ENCODE assay signal across 1 cellular context in the genomic region with DNA sequence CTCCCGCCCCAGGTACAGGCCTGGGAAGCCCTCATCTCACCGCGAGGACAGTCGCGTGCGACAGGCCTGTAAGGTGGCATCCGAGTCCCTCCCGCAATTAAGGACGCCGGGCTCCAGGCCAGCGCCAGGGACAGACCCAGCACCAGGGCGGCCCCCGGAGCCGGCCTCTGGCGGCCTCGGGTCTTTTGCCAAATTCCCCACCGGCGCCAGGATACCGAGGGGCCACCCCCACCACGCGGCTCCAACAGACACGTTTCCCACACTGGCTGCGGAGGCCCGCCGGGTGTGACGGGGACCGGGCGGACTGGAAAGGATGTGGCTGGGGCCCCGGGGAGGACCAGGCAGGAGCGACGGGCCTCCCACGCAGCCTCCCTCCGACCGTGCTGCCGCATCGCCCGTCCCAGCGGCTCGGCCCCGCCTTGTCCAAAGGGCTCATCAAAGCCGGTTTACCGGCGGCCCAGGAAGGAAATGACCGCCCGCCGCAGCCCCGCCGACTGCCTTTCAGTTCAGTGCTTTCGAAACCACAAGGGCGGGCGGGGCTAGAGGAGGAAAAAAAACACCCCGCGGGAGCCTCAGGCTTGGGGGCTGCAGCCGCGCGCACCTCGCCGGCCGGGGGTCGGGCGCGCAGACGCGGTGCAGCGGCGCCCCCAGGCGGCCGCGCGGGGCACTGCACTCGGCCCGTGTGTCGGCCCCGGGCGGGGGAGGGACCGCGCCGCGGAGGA.
TF ChIP-seq lines count a peak whose summit lies in the region.

No MANE protein-coding gene starts in this region.

TF ChIP-seq in K562, 482 proteins besides CTCF, POLR2A, EP300 and RAD21 (continued from another document and continues in another):
- TF ChIP-seq IFI16 (CRISPR knock-in tag; IDR thresholded peaks at IDR 0.05) (no peak), HDAC3 (IDR thresholded peaks at IDR 0.05; ENCODE audit: borderline replicate concordance, partially characterized antibody) (no peak), CHCHD3 (CRISPR knock-in tag; IDR thresholded peaks at IDR 0.05) (no peak), SRSF7 (optimal IDR thresholded peaks at IDR 0.05; ENCODE audit: low read depth, low read length) (no peak), ZNF311 (CRISPR knock-in tag; IDR thresholded peaks at IDR 0.05) (peak; percentile 55; the same call in 1 of the 2 replicates), ZC3H4 (CRISPR knock-in tag; IDR thresholded peaks at IDR 0.05; ENCODE audit: borderline replicate concordance) (no peak; the same call in 1 of the 2 replicates), ZNF175 (CRISPR knock-in tag; IDR thresholded peaks at IDR 0.05; ENCODE audit: low read depth) (no peak; the same call in none of the 2 replicates), CBFB (CRISPR knock-in tag; IDR thresholded peaks at IDR 0.05) (no peak), RBM15 (IDR thresholded peaks at IDR 0.05; ENCODE audit: insufficient read depth, low read length) (no peak), ZNF699 (CRISPR knock-in tag; IDR thresholded peaks at IDR 0.05; ENCODE audit: insufficient replicate concordance) (no peak), ZNF140 (CRISPR knock-in tag; IDR thresholded peaks at IDR 0.05) (no peak), SMARCA5 (IDR thresholded peaks at IDR 0.05) (no peak), ELF4 (CRISPR knock-in tag; IDR thresholded peaks at IDR 0.05) (no peak), CBX2 (IDR thresholded peaks at IDR 0.05; ENCODE audit: insufficient read depth, low read length, poor library complexity, severe bottlenecking) (no peak), HMGN3 (IDR thresholded peaks at IDR 0.05; ENCODE audit: borderline replicate concordance, extremely low read depth, insufficient read length, low read depth, low read length) (peak; percentile 66), HNRNPK (IDR thresholded peaks at IDR 0.05; ENCODE audit: low read depth, low read length, poor library complexity, severe bottlenecking) (no peak), SMC3 (conservative IDR thresholded peaks at IDR 0.05; ENCODE audit: insufficient read depth, low read depth, low read length) (peak; percentile 78), CBX1 (IDR thresholded peaks at IDR 0.05; ENCODE audit: low read depth) (peak; percentile 58; the same call in 1 of the 2 replicates), ZNF274 (IDR thresholded peaks at IDR 0.05; ENCODE audit: borderline replicate concordance, low read depth, low read length) (no peak), ZNF324 (CRISPR knock-in tag; IDR thresholded peaks at IDR 0.05) (no peak), EWSR1 (IDR thresholded peaks at IDR 0.05; ENCODE audit: borderline replicate concordance, low read depth, partially characterized antibody) (no peak), RBM14 (IDR thresholded peaks at IDR 0.05; ENCODE audit: borderline replicate concordance, insufficient read depth, low read depth, low read length) (0 out of 2 replicates have a peak, but pooled peaks have one; percentile 17), WHSC1 (IDR thresholded peaks at IDR 0.05; ENCODE audit: low read length) (no peak), ZNF212 (CRISPR knock-in tag; IDR thresholded peaks at IDR 0.05) (0 out of 2 replicates have a peak, but pooled peaks have one; percentile 9), PCBP2 (IDR thresholded peaks at IDR 0.05; ENCODE audit: low read depth, low read length, poor library complexity, severe bottlenecking) (no peak)
- TF ChIP-seq, protein P1, sequence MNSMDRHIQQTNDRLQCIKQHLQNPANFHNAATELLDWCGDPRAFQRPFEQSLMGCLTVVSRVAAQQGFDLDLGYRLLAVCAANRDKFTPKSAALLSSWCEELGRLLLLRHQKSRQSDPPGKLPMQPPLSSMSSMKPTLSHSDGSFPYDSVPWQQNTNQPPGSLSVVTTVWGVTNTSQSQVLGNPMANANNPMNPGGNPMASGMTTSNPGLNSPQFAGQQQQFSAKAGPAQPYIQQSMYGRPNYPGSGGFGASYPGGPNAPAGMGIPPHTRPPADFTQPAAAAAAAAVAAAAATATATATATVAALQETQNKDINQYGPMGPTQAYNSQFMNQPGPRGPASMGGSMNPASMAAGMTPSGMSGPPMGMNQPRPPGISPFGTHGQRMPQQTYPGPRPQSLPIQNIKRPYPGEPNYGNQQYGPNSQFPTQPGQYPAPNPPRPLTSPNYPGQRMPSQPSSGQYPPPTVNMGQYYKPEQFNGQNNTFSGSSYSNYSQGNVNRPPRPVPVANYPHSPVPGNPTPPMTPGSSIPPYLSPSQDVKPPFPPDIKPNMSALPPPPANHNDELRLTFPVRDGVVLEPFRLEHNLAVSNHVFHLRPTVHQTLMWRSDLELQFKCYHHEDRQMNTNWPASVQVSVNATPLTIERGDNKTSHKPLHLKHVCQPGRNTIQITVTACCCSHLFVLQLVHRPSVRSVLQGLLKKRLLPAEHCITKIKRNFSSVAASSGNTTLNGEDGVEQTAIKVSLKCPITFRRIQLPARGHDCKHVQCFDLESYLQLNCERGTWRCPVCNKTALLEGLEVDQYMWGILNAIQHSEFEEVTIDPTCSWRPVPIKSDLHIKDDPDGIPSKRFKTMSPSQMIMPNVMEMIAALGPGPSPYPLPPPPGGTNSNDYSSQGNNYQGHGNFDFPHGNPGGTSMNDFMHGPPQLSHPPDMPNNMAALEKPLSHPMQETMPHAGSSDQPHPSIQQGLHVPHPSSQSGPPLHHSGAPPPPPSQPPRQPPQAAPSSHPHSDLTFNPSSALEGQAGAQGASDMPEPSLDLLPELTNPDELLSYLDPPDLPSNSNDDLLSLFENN (IDR thresholded peaks at IDR 0.05; ENCODE audit: low read depth in 2 of 2, low read length in 2 of 2) = no peak
- TF ChIP-seq, protein P2, sequence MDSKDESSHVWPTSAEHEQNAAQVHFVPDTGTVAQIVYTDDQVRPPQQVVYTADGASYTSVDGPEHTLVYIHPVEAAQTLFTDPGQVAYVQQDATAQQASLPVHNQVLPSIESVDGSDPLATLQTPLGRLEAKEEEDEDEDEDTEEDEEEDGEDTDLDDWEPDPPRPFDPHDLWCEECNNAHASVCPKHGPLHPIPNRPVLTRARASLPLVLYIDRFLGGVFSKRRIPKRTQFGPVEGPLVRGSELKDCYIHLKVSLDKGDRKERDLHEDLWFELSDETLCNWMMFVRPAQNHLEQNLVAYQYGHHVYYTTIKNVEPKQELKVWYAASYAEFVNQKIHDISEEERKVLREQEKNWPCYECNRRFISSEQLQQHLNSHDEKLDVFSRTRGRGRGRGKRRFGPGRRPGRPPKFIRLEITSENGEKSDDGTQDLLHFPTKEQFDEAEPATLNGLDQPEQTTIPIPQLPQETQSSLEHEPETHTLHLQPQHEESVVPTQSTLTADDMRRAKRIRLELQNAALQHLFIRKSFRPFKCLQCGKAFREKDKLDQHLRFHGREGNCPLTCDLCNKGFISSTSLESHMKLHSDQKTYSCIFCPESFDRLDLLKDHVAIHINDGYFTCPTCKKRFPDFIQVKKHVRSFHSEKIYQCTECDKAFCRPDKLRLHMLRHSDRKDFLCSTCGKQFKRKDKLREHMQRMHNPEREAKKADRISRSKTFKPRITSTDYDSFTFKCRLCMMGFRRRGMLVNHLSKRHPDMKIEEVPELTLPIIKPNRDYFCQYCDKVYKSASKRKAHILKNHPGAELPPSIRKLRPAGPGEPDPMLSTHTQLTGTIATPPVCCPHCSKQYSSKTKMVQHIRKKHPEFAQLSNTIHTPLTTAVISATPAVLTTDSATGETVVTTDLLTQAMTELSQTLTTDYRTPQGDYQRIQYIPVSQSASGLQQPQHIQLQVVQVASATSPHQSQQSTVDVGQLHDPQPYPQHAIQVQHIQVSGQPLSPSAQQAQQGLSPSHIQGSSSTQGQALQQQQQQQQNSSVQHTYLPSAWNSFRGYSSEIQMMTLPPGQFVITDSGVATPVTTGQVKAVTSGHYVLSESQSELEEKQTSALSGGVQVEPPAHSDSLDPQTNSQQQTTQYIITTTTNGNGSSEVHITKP (IDR thresholded peaks at IDR 0.05; ENCODE audit: partially characterized antibody) = peak; percentile 78
- TF ChIP-seq, protein P3, sequence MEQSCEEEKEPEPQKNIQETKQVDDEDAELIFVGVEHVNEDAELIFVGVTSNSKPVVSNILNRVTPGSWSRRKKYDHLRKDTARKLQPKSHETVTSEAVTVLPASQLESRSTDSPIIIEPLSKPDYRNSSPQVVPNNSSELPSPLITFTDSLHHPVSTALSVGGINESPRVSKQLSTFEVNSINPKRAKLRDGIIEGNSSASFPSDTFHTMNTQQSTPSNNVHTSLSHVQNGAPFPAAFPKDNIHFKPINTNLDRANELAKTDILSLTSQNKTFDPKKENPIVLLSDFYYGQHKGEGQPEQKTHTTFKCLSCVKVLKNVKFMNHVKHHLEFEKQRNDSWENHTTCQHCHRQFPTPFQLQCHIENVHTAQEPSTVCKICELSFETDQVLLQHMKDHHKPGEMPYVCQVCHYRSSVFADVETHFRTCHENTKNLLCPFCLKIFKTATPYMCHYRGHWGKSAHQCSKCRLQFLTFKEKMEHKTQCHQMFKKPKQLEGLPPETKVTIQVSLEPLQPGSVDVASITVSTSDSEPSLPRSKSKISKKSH (CRISPR knock-in tag; IDR thresholded peaks at IDR 0.05) = no peak
- TF ChIP-seq, protein P4, sequence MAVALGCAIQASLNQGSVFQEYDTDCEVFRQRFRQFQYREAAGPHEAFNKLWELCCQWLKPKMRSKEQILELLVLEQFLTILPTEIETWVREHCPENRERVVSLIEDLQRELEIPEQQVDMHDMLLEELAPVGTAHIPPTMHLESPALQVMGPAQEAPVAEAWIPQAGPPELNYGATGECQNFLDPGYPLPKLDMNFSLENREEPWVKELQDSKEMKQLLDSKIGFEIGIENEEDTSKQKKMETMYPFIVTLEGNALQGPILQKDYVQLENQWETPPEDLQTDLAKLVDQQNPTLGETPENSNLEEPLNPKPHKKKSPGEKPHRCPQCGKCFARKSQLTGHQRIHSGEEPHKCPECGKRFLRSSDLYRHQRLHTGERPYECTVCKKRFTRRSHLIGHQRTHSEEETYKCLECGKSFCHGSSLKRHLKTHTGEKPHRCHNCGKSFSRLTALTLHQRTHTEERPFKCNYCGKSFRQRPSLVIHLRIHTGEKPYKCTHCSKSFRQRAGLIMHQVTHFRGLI (CRISPR knock-in tag; IDR thresholded peaks at IDR 0.05) = no peak
- TF ChIP-seq, protein P5, sequence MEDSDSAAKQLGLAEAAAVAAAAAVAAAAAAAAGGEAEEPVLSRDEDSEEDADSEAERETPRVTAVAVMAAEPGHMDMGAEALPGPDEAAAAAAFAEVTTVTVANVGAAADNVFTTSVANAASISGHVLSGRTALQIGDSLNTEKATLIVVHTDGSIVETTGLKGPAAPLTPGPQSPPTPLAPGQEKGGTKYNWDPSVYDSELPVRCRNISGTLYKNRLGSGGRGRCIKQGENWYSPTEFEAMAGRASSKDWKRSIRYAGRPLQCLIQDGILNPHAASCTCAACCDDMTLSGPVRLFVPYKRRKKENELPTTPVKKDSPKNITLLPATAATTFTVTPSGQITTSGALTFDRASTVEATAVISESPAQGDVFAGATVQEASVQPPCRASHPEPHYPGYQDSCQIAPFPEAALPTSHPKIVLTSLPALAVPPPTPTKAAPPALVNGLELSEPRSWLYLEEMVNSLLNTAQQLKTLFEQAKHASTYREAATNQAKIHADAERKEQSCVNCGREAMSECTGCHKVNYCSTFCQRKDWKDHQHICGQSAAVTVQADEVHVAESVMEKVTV (CRISPR knock-in tag; IDR thresholded peaks at IDR 0.05) = 0 out of 2 replicates have a peak, but pooled peaks have one; percentile 7
- TF ChIP-seq, protein P6, sequence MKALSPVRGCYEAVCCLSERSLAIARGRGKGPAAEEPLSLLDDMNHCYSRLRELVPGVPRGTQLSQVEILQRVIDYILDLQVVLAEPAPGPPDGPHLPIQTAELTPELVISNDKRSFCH (CRISPR knock-in tag; IDR thresholded peaks at IDR 0.05) = no peak
- TF ChIP-seq, protein P6 (tag; IDR thresholded peaks at IDR 0.05) = peak; percentile 83
- TF ChIP-seq, protein P7, sequence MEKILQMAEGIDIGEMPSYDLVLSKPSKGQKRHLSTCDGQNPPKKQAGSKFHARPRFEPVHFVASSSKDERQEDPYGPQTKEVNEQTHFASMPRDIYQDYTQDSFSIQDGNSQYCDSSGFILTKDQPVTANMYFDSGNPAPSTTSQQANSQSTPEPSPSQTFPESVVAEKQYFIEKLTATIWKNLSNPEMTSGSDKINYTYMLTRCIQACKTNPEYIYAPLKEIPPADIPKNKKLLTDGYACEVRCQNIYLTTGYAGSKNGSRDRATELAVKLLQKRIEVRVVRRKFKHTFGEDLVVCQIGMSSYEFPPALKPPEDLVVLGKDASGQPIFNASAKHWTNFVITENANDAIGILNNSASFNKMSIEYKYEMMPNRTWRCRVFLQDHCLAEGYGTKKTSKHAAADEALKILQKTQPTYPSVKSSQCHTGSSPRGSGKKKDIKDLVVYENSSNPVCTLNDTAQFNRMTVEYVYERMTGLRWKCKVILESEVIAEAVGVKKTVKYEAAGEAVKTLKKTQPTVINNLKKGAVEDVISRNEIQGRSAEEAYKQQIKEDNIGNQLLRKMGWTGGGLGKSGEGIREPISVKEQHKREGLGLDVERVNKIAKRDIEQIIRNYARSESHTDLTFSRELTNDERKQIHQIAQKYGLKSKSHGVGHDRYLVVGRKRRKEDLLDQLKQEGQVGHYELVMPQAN (IDR thresholded peaks at IDR 0.05; ENCODE audit: borderline replicate concordance) = no peak
- TF ChIP-seq, protein P8, sequence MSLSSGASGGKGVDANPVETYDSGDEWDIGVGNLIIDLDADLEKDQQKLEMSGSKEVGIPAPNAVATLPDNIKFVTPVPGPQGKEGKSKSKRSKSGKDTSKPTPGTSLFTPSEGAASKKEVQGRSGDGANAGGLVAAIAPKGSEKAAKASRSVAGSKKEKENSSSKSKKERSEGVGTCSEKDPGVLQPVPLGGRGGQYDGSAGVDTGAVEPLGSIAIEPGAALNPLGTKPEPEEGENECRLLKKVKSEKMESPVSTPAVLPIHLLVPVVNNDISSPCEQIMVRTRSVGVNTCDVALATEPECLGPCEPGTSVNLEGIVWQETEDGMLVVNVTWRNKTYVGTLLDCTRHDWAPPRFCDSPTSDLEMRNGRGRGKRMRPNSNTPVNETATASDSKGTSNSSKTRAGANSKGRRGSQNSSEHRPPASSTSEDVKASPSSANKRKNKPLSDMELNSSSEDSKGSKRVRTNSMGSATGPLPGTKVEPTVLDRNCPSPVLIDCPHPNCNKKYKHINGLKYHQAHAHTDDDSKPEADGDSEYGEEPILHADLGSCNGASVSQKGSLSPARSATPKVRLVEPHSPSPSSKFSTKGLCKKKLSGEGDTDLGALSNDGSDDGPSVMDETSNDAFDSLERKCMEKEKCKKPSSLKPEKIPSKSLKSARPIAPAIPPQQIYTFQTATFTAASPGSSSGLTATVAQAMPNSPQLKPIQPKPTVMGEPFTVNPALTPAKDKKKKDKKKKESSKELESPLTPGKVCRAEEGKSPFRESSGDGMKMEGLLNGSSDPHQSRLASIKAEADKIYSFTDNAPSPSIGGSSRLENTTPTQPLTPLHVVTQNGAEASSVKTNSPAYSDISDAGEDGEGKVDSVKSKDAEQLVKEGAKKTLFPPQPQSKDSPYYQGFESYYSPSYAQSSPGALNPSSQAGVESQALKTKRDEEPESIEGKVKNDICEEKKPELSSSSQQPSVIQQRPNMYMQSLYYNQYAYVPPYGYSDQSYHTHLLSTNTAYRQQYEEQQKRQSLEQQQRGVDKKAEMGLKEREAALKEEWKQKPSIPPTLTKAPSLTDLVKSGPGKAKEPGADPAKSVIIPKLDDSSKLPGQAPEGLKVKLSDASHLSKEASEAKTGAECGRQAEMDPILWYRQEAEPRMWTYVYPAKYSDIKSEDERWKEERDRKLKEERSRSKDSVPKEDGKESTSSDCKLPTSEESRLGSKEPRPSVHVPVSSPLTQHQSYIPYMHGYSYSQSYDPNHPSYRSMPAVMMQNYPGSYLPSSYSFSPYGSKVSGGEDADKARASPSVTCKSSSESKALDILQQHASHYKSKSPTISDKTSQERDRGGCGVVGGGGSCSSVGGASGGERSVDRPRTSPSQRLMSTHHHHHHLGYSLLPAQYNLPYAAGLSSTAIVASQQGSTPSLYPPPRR (CRISPR knock-in tag; IDR thresholded peaks at IDR 0.05; ENCODE audit: borderline replicate concordance) = no peak
